2 cellular contexts compared by ENCODE assay signal in genomic region chr9:124786881-124787573, GRCh38.
TF ChIP-seq lines count a peak whose summit lies in the region.

No MANE protein-coding gene starts in this region.

TF ChIP-seq in HEK293, 187 proteins besides CTCF, POLR2A, EP300 and RAD21 (continued from another document):
- no peak for TF ChIP-seq ZNF544 (tag by site-specific recombination; IDR thresholded peaks at IDR 0.05)
- 0 out of 2 replicates have a peak, but pooled peaks have one; percentile 21 for TF ChIP-seq SCRT1 (tag by site-specific recombination; IDR thresholded peaks at IDR 0.05; ENCODE audit: borderline replicate concordance)
- no peak for TF ChIP-seq ZNF2 (tag by site-specific recombination; IDR thresholded peaks at IDR 0.05)

TF ChIP-seq in HepG2, 621 proteins besides CTCF, POLR2A, EP300 and RAD21 (continued from another document):
- TF ChIP-seq ZNF629 (CRISPR knock-in tag; conservative IDR thresholded peaks at IDR 0.05), result peak; percentile 74
